1 cellular context compared by ENCODE assay signal in genomic region chr5:90570034-90570433, GRCh38.
TF ChIP-seq lines count a peak whose summit lies in the region.

No MANE protein-coding gene starts in this region.

TF ChIP-seq in GM23338, 12 proteins besides CTCF, POLR2A, EP300 and RAD21 (continued from another document):
- TF ChIP-seq ZNF462 (CRISPR knock-in tag; IDR thresholded peaks at IDR 0.05), result no peak
- no peak for TF ChIP-seq EZH2phosphoT487 (IDR thresholded peaks at IDR 0.05; ENCODE audit: unreplicated experiment)
- no peak for TF ChIP-seq REST (IDR thresholded peaks at IDR 0.05; ENCODE audit: unreplicated experiment)
- no peak for TF ChIP-seq EZH2 (IDR thresholded peaks at IDR 0.05; ENCODE audit: low read depth, unreplicated experiment)
- TF ChIP-seq JUNB (IDR thresholded peaks at IDR 0.05; ENCODE audit: unreplicated experiment), result no peak
TF ChIP-seq in GM23338: peak in this region for 0.
